25 cellular contexts compared by ENCODE assay signal in the genomic region with DNA sequence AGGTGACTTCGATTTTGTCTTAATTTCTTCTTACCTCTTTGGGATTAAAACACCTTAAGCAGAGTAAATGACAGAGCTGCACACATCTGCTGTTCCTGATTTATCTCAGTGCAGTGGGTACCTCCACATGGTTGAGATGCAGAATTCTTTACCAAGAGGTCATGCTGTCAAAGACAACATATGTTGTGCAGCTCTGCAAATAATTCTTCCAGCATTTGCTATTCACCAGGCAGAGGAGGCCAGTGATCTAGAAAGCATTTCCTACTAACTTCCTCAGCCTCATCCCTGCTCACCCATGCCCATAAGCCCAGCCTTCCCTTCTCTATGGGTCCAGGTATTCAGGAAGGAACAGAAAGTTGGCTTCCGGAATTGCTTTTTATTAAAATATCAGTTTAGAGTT.
"Had no signal": no experiment of that assay in that cellular context is flagged by ENCODE, and none has a peak within 500 bp of the region (broad histone marks: within the 10 kb centered on the region; RNA-seq: fewer than 3 reads in every experiment).

No MANE protein-coding gene starts in this region.

- DNase-seq: islet precursor cell; left ventricle myocardium inferior; mesendoderm; naive B cell; natural killer cell; nephron progenitor cell; occipital lobe; ovary; retina; right cardiac atrium; spleen; stimulated activated CD4-positive, alpha-beta T cell treated with anti-CD3 and anti-CD28 coated beads, Interleukin-4, amount 100 ng/mL, for 24 hours; stimulated activated naive CD4-positive, alpha-beta T cell; tibial artery; trophoblast cell; upper lobe of right lung had no signal

- H3K4me3 ChIP-seq: left ventricle myocardium inferior, lung, neural progenitor cell, ovary, prostate gland, skin epidermis, spleen, suprapubic skin, thoracic aorta, tibial artery, upper lobe of right lung had no signal

- H3K4me1 ChIP-seq: neural progenitor cell, prostate gland, upper lobe of right lung had no signal

- H2AFZ ChIP-seq: neural progenitor cell had no signal

- H3K36me3 ChIP-seq: left ventricle myocardium inferior, neural progenitor cell, neutrophil, ovary, prostate gland, spleen, suprapubic skin, thoracic aorta, tibial artery, upper lobe of right lung had no signal

- ATAC-seq: natural killer cell; right cardiac atrium; sciatic nerve; stimulated activated effector memory CD8-positive, alpha-beta T cell treated with anti-CD3 and anti-CD28 coated beads, Interleukin-12 subunit alpha, Interleukin-12 subunit beta, amount 100 ng/mL, for 72 hours; upper lobe of right lung had no signal

- H3K4me2 ChIP-seq: neural progenitor cell had no signal

- H3K27me3 ChIP-seq: neural progenitor cell, neutrophil, ovary, suprapubic skin, tibial artery, upper lobe of right lung had no signal

- H3K27ac ChIP-seq: left ventricle myocardium inferior, neural progenitor cell, neutrophil, prostate gland, spleen, suprapubic skin, thoracic aorta, tibial artery, upper lobe of right lung had no signal

- H3K9me3 ChIP-seq: neutrophil, ovary, prostate gland, suprapubic skin, thoracic aorta, tibial artery, upper lobe of right lung had no signal

- H3K9ac ChIP-seq: neural progenitor cell had no signal
